21 cellular contexts compared by ENCODE assay signal in genomic region chr16:68873635-68874471, GRCh38. TPM values are rescaled to one million over a fixed set of nuclear protein-coding genes. Genes with fewer than 3 reads are reported as not detected.
A peak's percentile ranks its signal among the peaks of the same experiment; 100 is the strongest.
DNase-seq lines count a peak whose midpoint lies in the region; FAIRE-seq and TF ChIP-seq lines count a peak whose summit lies in the region.
"Had no signal": no experiment of that assay in that cellular context is flagged by ENCODE, and none has a peak within 500 bp of the region (broad histone marks: within the 10 kb centered on the region; RNA-seq: fewer than 3 reads in every experiment).

No MANE protein-coding gene starts in this region.

- H3K9me3 ChIP-seq in liver (ENCODE audit: control insufficient read depth in 4 of 4, low read length in 3 of 4) (no peaks in the 10 kb centered on the region), small intestine (ENCODE audit: control insufficient read depth, low read depth) (no peaks in the 10 kb centered on the region)
- H3K9me3 ChIP-seq: A549; BLaER1 treated with 17β-estradiol and CSF1 and Interleukin-3, amounts not matched to agents 10 nM and 100 nM had no signal

- H3K27ac ChIP-seq in liver (ENCODE audit: low read depth in 1 of 2, low read length in 2 of 2) (peak overlapping the region in 1 of 2 donors; percentile 3), small intestine (ENCODE audit: low read depth in 1 of 2, low read length in 1 of 2) (no peak overlapping the region)
- H3K27ac ChIP-seq: A549; BLaER1 treated with 17β-estradiol and CSF1 and Interleukin-3, amounts not matched to agents 10 nM and 100 nM had no signal

- peaks cover 2 to 10% (median 7%) of the 10 kb centered on the region in 4 donors for H3K4me1 ChIP-seq in liver (ENCODE audit: control insufficient read depth in 4 of 4, insufficient read depth in 4 of 4, low read length in 3 of 4)
- H3K4me1 ChIP-seq in small intestine (ENCODE audit: control insufficient read depth in 2 of 2, insufficient read depth in 1 of 2, low read depth in 1 of 2, low read length in 1 of 2), result peaks cover 0 to 2% of the 10 kb centered on the region in 2 donors
- H3K4me1 ChIP-seq: A549; BLaER1 treated with 17β-estradiol and CSF1 and Interleukin-3, amounts not matched to agents 10 nM and 100 nM had no signal

- H3K9ac ChIP-seq in liver (ENCODE audit: low read depth in 1 of 2, low read length in 2 of 2), result no peak overlapping the region
- H3K9ac ChIP-seq: BLaER1 treated with 17β-estradiol and CSF1 and Interleukin-3, amounts not matched to agents 10 nM and 100 nM had no signal

- no peak for FAIRE-seq in small intestine (lab: Jason Lieb, UNC)
- FAIRE-seq: A549, G401.6, GM12878, GM18507 had no signal

- H3K27me3 ChIP-seq in liver (ENCODE audit: control insufficient read depth in 4 of 4, insufficient read depth in 4 of 4, low read length in 3 of 4), result no peaks in the 10 kb centered on the region
- H3K27me3 ChIP-seq in small intestine (ENCODE audit: control insufficient read depth in 2 of 2, insufficient read depth in 2 of 2, low read length in 2 of 2), result no peaks in the 10 kb centered on the region
- H3K27me3 ChIP-seq: BLaER1 treated with 17β-estradiol and CSF1 and Interleukin-3, amounts not matched to agents 10 nM and 100 nM had no signal

- DNase-seq in LoVo (ENCODE audit: low spot score), result peak; percentile 78
- peak; percentile 12 for DNase-seq in dermis blood vessel endothelial cell
- DNase-seq in small intestine, result peak; percentile 74
- DNase-seq in hippocampal formation (lab: John Stamatoyannopoulos, UW), result no peak
- no peak for DNase-seq in COLO668 (lab: John Stamatoyannopoulos, UW; ENCODE audit: unreplicated experiment)
- no peak for DNase-seq in stimulated activated CD4-positive, alpha-beta T cell treated with anti-CD3 and anti-CD28 coated beads, Interleukin-4, amount 100 ng/mL, for 1 hour
- DNase-seq: CD8-positive, alpha-beta memory T cell; DND-41; GOT3; IMR-90; Karpas-422; NCI-H187; NCI-H345; NCI-H526 treated with DMSO at 0.1 percent for 48 hours; SIG-M5 had no signal

- H3K36me3 ChIP-seq in liver (ENCODE audit: control insufficient read depth in 4 of 4, insufficient read depth in 3 of 4, low read depth in 1 of 4, low read length in 3 of 4), result peaks cover 5 to 9% (median 6%) of the 10 kb centered on the region in 4 donors
- peaks cover 0 to 2% of the 10 kb centered on the region in 2 donors for H3K36me3 ChIP-seq in small intestine (ENCODE audit: control insufficient read depth in 2 of 2, insufficient read depth in 2 of 2, low read length in 2 of 2)

- no peak for TF ChIP-seq RAD21 in liver (IDR thresholded peaks at IDR 0.05)

- H3K4me3 ChIP-seq in liver (ENCODE audit: low read depth in 1 of 3, low read length in 3 of 3) (no peak overlapping the region), small intestine (ENCODE audit: low read depth in 1 of 2, low read length in 2 of 2) (no peak overlapping the region)
- H3K4me3 ChIP-seq: A549; BLaER1 treated with 17β-estradiol and CSF1 and Interleukin-3, amounts not matched to agents 10 nM and 100 nM; GM12878 had no signal

- 46% methylated on average over 7 of the region's 7 CpGs for WGBS in liver
- 46 to 64% (median 60%) methylated on average over 7 of the region's 7 CpGs for WGBS in small intestine, 3 donors

- TF ChIP-seq CTCF in liver (IDR thresholded peaks at IDR 0.05; ENCODE audit: low read depth, low read length, missing input control), result no peak

TF ChIP-seq in liver, 16 proteins besides CTCF, POLR2A, EP300 and RAD21:
- peak; percentile 48 to 59 for TF ChIP-seq HNF4A (conservative IDR thresholded peaks at IDR 0.05)
- no peak for TF ChIP-seq RXRA (IDR thresholded peaks at IDR 0.05)
- TF ChIP-seq FOXA1 (IDR thresholded peaks at IDR 0.05), result no peak
- no peak for TF ChIP-seq FOXA2 (IDR thresholded peaks at IDR 0.05)
- TF ChIP-seq SP1 (IDR thresholded peaks at IDR 0.05), result peak; percentile 21

RNA-seq across cellular contexts. Expression of gene TANGO6, which starts 30.5 kb away (rescaled TPM):
- total RNA-seq in dermis blood vessel endothelial cell (17.1 and 37.8 TPM in 2 replicates), liver (10 to 100 TPM; 11.3 to 40.6 TPM)
- polyA plus RNA-seq in liver (1 to 10 TPM; 6.8 to 9.6 TPM), small intestine (1 to 10 TPM in 2 of 3 donors, under 1 TPM in 1; 0.67 to 7.7 (median 1.9) TPM)

Comparison
In these comparisons a context has a peak if more than half of its experiments do, and no peak if none do; other contexts are left out.
1. DNase-seq: peak in LoVo (single experiment), dermis blood vessel endothelial cell (single experiment) and small intestine (single experiment); none in hippocampal formation (0 of 2), COLO668 (single experiment) and stimulated activated CD4-positive, alpha-beta T cell treated with anti-CD3 and anti-CD28 coated beads, Interleukin-4, amount 100 ng/mL, for 1 hour (single experiment).